Comparison of ENCODE assay signal across 11 cellular contexts in genomic region chr10:29725133-29725720, GRCh38.
DNase-seq lines count a peak whose midpoint lies in the region; ATAC-seq and TF ChIP-seq lines count a peak whose summit lies in the region.
"Had no signal": no experiment of that assay in that cellular context is flagged by ENCODE, and none has a peak within 500 bp of the region (broad histone marks: within the 10 kb centered on the region; RNA-seq: fewer than 3 reads in every experiment).

No MANE protein-coding gene starts in this region.

- H3K9me3 Mint-ChIP-seq in Caco-2 (ENCODE audit: unreplicated experiment), result peaks cover 15% of the 10 kb centered on the region
- peaks cover 0 to 4% of the 10 kb centered on the region in 2 donors for H3K9me3 Mint-ChIP-seq in stimulated activated naive CD8-positive, alpha-beta T cell treated with anti-CD3 and anti-CD28 coated beads, Interleukin-15, amount 100 ng/mL, for 72 hours

- H3K36me3 Mint-ChIP-seq in Caco-2 (ENCODE audit: insufficient read depth, unreplicated experiment), result peaks cover 24% of the 10 kb centered on the region

- H3K36me3 ChIP-seq in Caco-2 (ENCODE audit: control insufficient read depth, insufficient read depth, low read length) (no peaks in the 10 kb centered on the region), neutrophil (no peaks in the 10 kb centered on the region)

- H3K27ac Mint-ChIP-seq in Caco-2 (ENCODE audit: unreplicated experiment), result peak overlapping the region; percentile 72
- no peak overlapping the region for H3K27ac Mint-ChIP-seq in stimulated activated naive CD8-positive, alpha-beta T cell treated with anti-CD3 and anti-CD28 coated beads, Interleukin-15, amount 100 ng/mL, for 72 hours

- ATAC-seq in stimulated activated naive CD8-positive, alpha-beta T cell treated with anti-CD3 and anti-CD28 coated beads, Interleukin-15, amount 100 ng/mL, for 72 hours, result no peak
- ATAC-seq in GM19328 (IDR thresholded peaks at IDR 0.05; ENCODE audit: unreplicated experiment), result no peak

- H3K27me3 ChIP-seq in Caco-2 (replicated peaks; ENCODE audit: control insufficient read depth, insufficient read depth, low read length), result no peaks in the 10 kb centered on the region
- H3K27me3 ChIP-seq in neutrophil, result no peaks in the 10 kb centered on the region

- H3K4me3 ChIP-seq in Caco-2 (ENCODE audit: low read depth, low read length), result no peak overlapping the region
- H3K4me3 ChIP-seq in fibroblast of villous mesenchyme (ENCODE audit: low read depth, low read length), result no peak overlapping the region
- peak overlapping the region; percentile 31 for H3K4me3 ChIP-seq in neutrophil (ENCODE audit: low read depth in 1 of 2, low read length in 1 of 2)

- H3K4me1 Mint-ChIP-seq in Caco-2 (ENCODE audit: low read depth, unreplicated experiment), result peaks cover 24% of the 10 kb centered on the region
- peaks cover 33% of the 10 kb centered on the region for H3K4me1 Mint-ChIP-seq in stimulated activated naive CD8-positive, alpha-beta T cell treated with anti-CD3 and anti-CD28 coated beads, Interleukin-15, amount 100 ng/mL, for 72 hours

- CTCF ChIA-PET in Caco-2 (lab: Charles Lee), result no interaction called here

- peak overlapping the region; percentile 81 for H3K27ac ChIP-seq in neutrophil

- H3K9me3 ChIP-seq in Caco-2, result peaks cover 12% of the 10 kb centered on the region
- no peaks in the 10 kb centered on the region for H3K9me3 ChIP-seq in neutrophil

- H3K4me3 Mint-ChIP-seq in Caco-2 (ENCODE audit: unreplicated experiment), result peak overlapping the region; percentile 25
- no peak overlapping the region for H3K4me3 Mint-ChIP-seq in stimulated activated naive CD8-positive, alpha-beta T cell treated with anti-CD3 and anti-CD28 coated beads, Interleukin-15, amount 100 ng/mL, for 72 hours

- DNase-seq in Caco-2 (peak; percentile 63 to 83), SIG-M5 (lab: John Stamatoyannopoulos, UW) (peak; percentile 41), fibroblast of villous mesenchyme (ENCODE audit: low read depth) (peak; percentile 76), NCI-H2196 (lab: John Stamatoyannopoulos, UW; ENCODE audit: unreplicated experiment) (no peak), NCI-H2029 (lab: John Stamatoyannopoulos, UW) (no peak)
- DNase-seq in stimulated activated naive CD8-positive, alpha-beta T cell treated with anti-CD3 and anti-CD28 coated beads, Interleukin-15, amount 100 ng/mL, for 72 hours, result no peak
- DNase-seq: kidney glomerular epithelial cell; SHP77; stimulated activated CD4-positive, alpha-beta T cell treated with anti-CD3 and anti-CD28 coated beads, Interleukin-1b, Interleukin-23, amount 100 ng/mL, for 48 hours had no signal

- TF ChIP-seq CTCF in Caco-2 (IDR thresholded peaks at IDR 0.05; ENCODE audit: insufficient read depth in 1 of 2, low read depth in 1 of 2, low read length in 1 of 2, severe bottlenecking in 1 of 2, unreplicated experiment in 1 of 2), result no peak
- no peak for TF ChIP-seq CTCF in fibroblast of villous mesenchyme (IDR thresholded peaks at IDR 0.05; ENCODE audit: insufficient read depth, low read depth, low read length)
- no peak for TF ChIP-seq CTCF in neutrophil (IDR thresholded peaks at IDR 0.05)

- H3K4me1 ChIP-seq in Caco-2, result peaks cover 41% of the 10 kb centered on the region
- H3K4me1 ChIP-seq in neutrophil (ENCODE audit: control insufficient read depth in 1 of 2, insufficient read depth in 1 of 2, low read depth in 1 of 2, low read length in 1 of 2), result peaks cover 72 to 77% of the 10 kb centered on the region in 2 experiments

- no peaks in the 10 kb centered on the region for H3K27me3 Mint-ChIP-seq in Caco-2 (ENCODE audit: insufficient read depth, unreplicated experiment)
- no peaks in the 10 kb centered on the region for H3K27me3 Mint-ChIP-seq in stimulated activated naive CD8-positive, alpha-beta T cell treated with anti-CD3 and anti-CD28 coated beads, Interleukin-15, amount 100 ng/mL, for 72 hours

- POLR2A ChIA-PET in Caco-2 (lab: Charles Lee), result no interaction called here

- BruUV-seq in Caco-2 (replicated peaks; lab: Mats Ljungman, UMichigan), result no TSS peak

- intact Hi-C loops in Caco-2 (cut with micrococcal nuclease; ENCODE audit: unreplicated experiment), result loop anchor here (1.0 kb wide), 1 partner anchor 9 kb away; no protein-coding TSS in a partner anchor

Comparison
In these comparisons a context has a peak if more than half of its experiments do, and no peak if none do; other contexts are left out.
1. DNase-seq: peak in Caco-2 (2 of 2), SIG-M5 (single experiment) and fibroblast of villous mesenchyme (single experiment); none in stimulated activated naive CD8-positive, alpha-beta T cell treated with anti-CD3 and anti-CD28 coated beads, Interleukin-15, amount 100 ng/mL, for 72 hours (0 of 2), NCI-H2196 (single experiment) and NCI-H2029 (single experiment).
2. H3K4me3 ChIP-seq: peak in neutrophil (2 of 2); none in Caco-2 (single experiment) and fibroblast of villous mesenchyme (single experiment).